ENCODE assay signal across 32 cellular contexts in the genomic region with DNA sequence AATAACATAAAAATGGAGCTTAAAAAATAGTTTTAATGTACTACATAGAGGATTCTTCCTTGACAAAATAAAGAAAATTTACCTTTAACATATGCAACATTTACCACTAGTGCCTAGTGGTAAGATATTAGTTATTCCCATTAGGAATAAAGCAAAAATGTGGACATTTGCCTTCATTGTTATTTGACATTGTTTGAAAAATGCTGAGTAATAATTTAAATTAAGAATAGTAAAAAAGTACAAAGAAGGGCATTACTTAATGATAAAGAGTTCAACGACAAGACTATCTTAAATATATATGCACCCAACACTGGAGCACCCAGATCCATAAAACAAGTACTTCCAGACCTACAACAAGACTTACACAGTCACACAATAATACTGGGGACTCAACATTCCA.
DNase-seq lines count a peak whose midpoint lies in the region; ATAC-seq, FAIRE-seq and TF ChIP-seq lines count a peak whose summit lies in the region.
"Had no signal": no experiment of that assay in that cellular context is flagged by ENCODE, and none has a peak within 500 bp of the region (broad histone marks: within the 10 kb centered on the region; RNA-seq: fewer than 3 reads in every experiment).

No MANE protein-coding gene starts in this region.

- TF ChIP-seq POLR2A in HepG2 (IDR thresholded peaks at IDR 0.05; ENCODE audit: insufficient read depth in 1 of 2, low read depth in 2 of 2, low read length in 2 of 2) (no peak), right lobe of liver (IDR thresholded peaks at IDR 0.05) (no peak), A549 (IDR thresholded peaks at IDR 0.05; ENCODE audit: low read length) (no peak), K562 (conservative IDR thresholded peaks at IDR 0.05) (no peak)

- no TSS peak for BruUV-seq in HepG2 (replicated peaks; lab: Mats Ljungman, UMichigan)
- no TSS peak for BruUV-seq in K562 (replicated peaks; lab: Mats Ljungman, UMichigan)

- H3K4me3 ChIP-seq in HepG2 (replicated peaks in 1 of 3; ENCODE audit: insufficient read depth in 1 of 3, low read depth in 2 of 3, low read length in 3 of 3) (no peak overlapping the region), right lobe of liver (no peak overlapping the region), A549 (no peak overlapping the region), K562 (no peak overlapping the region)
- H3K4me3 ChIP-seq: BLaER1; BLaER1 treated with 17β-estradiol and CSF1 and Interleukin-3, amounts not matched to agents 10 nM and 100 nM had no signal

- H3K27ac ChIP-seq in HepG2 (ENCODE audit: extremely low read length, insufficient read depth, low read length), result no peak overlapping the region
- H3K27ac ChIP-seq in right lobe of liver, result no peak overlapping the region
- no peak overlapping the region for H3K27ac ChIP-seq in A549
- H3K27ac ChIP-seq in K562 (ENCODE audit: extremely low read depth, low read depth, low read length), result no peak overlapping the region
- H3K27ac ChIP-seq: 22Rv1; BLaER1; BLaER1 treated with 17β-estradiol and CSF1 and Interleukin-3, amounts not matched to agents 10 nM and 100 nM; C4-2B had no signal

- no peak for ATAC-seq in HepG2
- no peak for ATAC-seq in right lobe of liver
- no peak for ATAC-seq in A549
- no peak for ATAC-seq in K562
- ATAC-seq: CD8-positive, alpha-beta T cell had no signal

- in situ Hi-C loops in HepG2 (cut with HindIII; ENCODE audit: extremely low pct_ligation_motif_present, low pct_unique_long_range_greater_than_20kb) (no loop called here), K562 (cut with MboI) (no loop called here)

- WGBS in HepG2 (ENCODE audit: low lambda C conversion rate), result 6% methylated on average over 1 of the region's 1 CpG
- WGBS in right lobe of liver (ENCODE audit: insufficient coverage, low coverage, low lambda C conversion rate, missing lambda C conversion rate), result 92% methylated on average over 1 of the region's 1 CpG
- 29% methylated on average over 1 of the region's 1 CpG for WGBS in A549 (ENCODE audit: missing lambda C conversion rate)
- 0% methylated on average over 1 of the region's 1 CpG for WGBS in K562 (ENCODE audit: insufficient coverage, low coverage, missing lambda C conversion rate)

- H3K79me2 ChIP-seq in HepG2 (ENCODE audit: insufficient read depth, low read length) (no peaks in the 10 kb centered on the region), K562 (ENCODE audit: control insufficient read depth, insufficient read depth, low read length) (no peaks in the 10 kb centered on the region)

- no peaks in the 10 kb centered on the region for H3K9me1 ChIP-seq in K562 (ENCODE audit: control insufficient read depth, insufficient read depth, low read length)

- no peaks in the 10 kb centered on the region for H4K20me1 ChIP-seq in HepG2 (ENCODE audit: insufficient read depth, low read length)
- H4K20me1 ChIP-seq in K562 (replicated peaks; ENCODE audit: control insufficient read depth, insufficient read depth, low read length), result no peaks in the 10 kb centered on the region
- H4K20me1 ChIP-seq: BLaER1; BLaER1 treated with 17β-estradiol and CSF1 and Interleukin-3, amounts not matched to agents 10 nM and 100 nM had no signal

- intact Hi-C loops in HepG2 (cut with micrococcal nuclease; ENCODE audit: unreplicated experiment) (no loop called here), right lobe of liver (cut with DNase I) (no loop called here), K562 (cut with micrococcal nuclease) (no loop called here)

- TF ChIP-seq EP300 in HepG2 (IDR thresholded peaks at IDR 0.05; ENCODE audit: low read depth in 2 of 2, low read length in 2 of 2) (no peak), HepG2 (CRISPR knock-in tag; IDR thresholded peaks at IDR 0.05; ENCODE audit: borderline replicate concordance) (no peak), A549 (IDR thresholded peaks at IDR 0.05) (no peak), K562 (IDR thresholded peaks at IDR 0.05; ENCODE audit: low read length) (no peak)

- no peak overlapping the region for H3K4me2 ChIP-seq in HepG2 (ENCODE audit: low read depth, low read length)
- no peak overlapping the region for H3K4me2 ChIP-seq in A549
- H3K4me2 ChIP-seq in K562 (ENCODE audit: insufficient read depth, low read length), result no peak overlapping the region
- H3K4me2 ChIP-seq: BLaER1; BLaER1 treated with 17β-estradiol and CSF1 and Interleukin-3, amounts not matched to agents 10 nM and 100 nM had no signal

- CTCF ChIA-PET in HepG2 (lab: Yijun Ruan, JAX; ENCODE audit: low intra/inter-chr PET ratio, low total read pairs) (no interaction called here), A549 (lab: Yijun Ruan, JAX) (interaction anchor here (2.2 kb wide), 1 partner anchor 34 kb away, joined by 6 read pairs; no protein-coding TSS in a partner anchor), K562 (lab: Yijun Ruan, JAX; ENCODE audit: low intra/inter-chr PET ratio) (no interaction called here)

- POLR2A ChIA-PET in HepG2 (lab: Yijun Ruan, JAX) (no interaction called here), A549 (lab: Yijun Ruan, JAX) (no interaction called here), K562 (lab: Yijun Ruan, JAX) (no interaction called here)

- H3K36me3 ChIP-seq in HepG2 (replicated peaks in 1 of 2; ENCODE audit: control insufficient read depth in 1 of 2, insufficient read depth in 2 of 2, low read length in 2 of 2) (no peaks in the 10 kb centered on the region), right lobe of liver (no peaks in the 10 kb centered on the region), K562 (ENCODE audit: control insufficient read depth, insufficient read depth, low read length) (no peaks in the 10 kb centered on the region)
- H3K36me3 ChIP-seq: BE2C; BLaER1; BLaER1 treated with 17β-estradiol and CSF1 and Interleukin-3, amounts not matched to agents 10 nM and 100 nM had no signal

- H2AFZ ChIP-seq in HepG2 (ENCODE audit: low read length) (no peak overlapping the region), K562 (ENCODE audit: low read depth, low read length) (no peak overlapping the region)

- H3K27me3 ChIP-seq in HepG2 (ENCODE audit: control insufficient read depth in 1 of 2, insufficient read depth in 2 of 2, low read length in 2 of 2), result peaks cover 0 to 7% of the 10 kb centered on the region in 2 experiments; a peak in 1 of 5 replicates
- H3K27me3 ChIP-seq in right lobe of liver, result no peaks in the 10 kb centered on the region
- peaks cover 10 to 18% of the 10 kb centered on the region in 2 experiments; a peak in 4 of 5 replicates for H3K27me3 ChIP-seq in K562 (ENCODE audit: control insufficient read depth in 2 of 2, insufficient read depth in 2 of 2, low read length in 2 of 2)
- H3K27me3 ChIP-seq: BLaER1; BLaER1 treated with 17β-estradiol and CSF1 and Interleukin-3, amounts not matched to agents 10 nM and 100 nM had no signal

- no peak overlapping the region for H3K9ac ChIP-seq in HepG2 (ENCODE audit: insufficient read depth, low read depth, low read length)
- H3K9ac ChIP-seq in K562 (ENCODE audit: insufficient read depth in 1 of 2, low read depth in 2 of 2, low read length in 2 of 2), result no peak overlapping the region
- H3K9ac ChIP-seq: BLaER1; BLaER1 treated with 17β-estradiol and CSF1 and Interleukin-3, amounts not matched to agents 10 nM and 100 nM had no signal

- H3K4me1 ChIP-seq in HepG2 (ENCODE audit: insufficient read depth, low read length) (no peaks in the 10 kb centered on the region), right lobe of liver (no peaks in the 10 kb centered on the region), A549 (no peaks in the 10 kb centered on the region), K562 (replicated peaks in 1 of 2; ENCODE audit: control insufficient read depth in 2 of 2, insufficient read depth in 2 of 2, low read length in 2 of 2) (no peaks in the 10 kb centered on the region)
- H3K4me1 ChIP-seq: BE2C; BLaER1; BLaER1 treated with 17β-estradiol and CSF1 and Interleukin-3, amounts not matched to agents 10 nM and 100 nM; Caco-2 had no signal

- DNase-seq in HepG2 (ENCODE audit: low spot score), result no peak
- DNase-seq in right lobe of liver, result no peak
- DNase-seq in A549 (ENCODE audit: low read depth in 1 of 2, low spot score in 1 of 2), result no peak
- DNase-seq in K562 (ENCODE audit: extremely low read depth in 1 of 4, low spot score in 3 of 4), result no peak
- DNase-seq in globus pallidus (ENCODE audit: low spot score), result no peak
- no peak for DNase-seq in Kasumi-1 (lab: John Stamatoyannopoulos, UW)
- DNase-seq: 8988T; ACHN; AML-193; BE2C; C1 segment of cervical spinal cord; Caco-2; Calu3; CD4-positive, alpha-beta memory T cell; CD4-positive, alpha-beta T cell; CD4-positive, CD25-positive, alpha-beta regulatory T cell; CD8-positive, alpha-beta memory T cell; CD8-positive, alpha-beta T cell; COR-L47; DMS 273 treated with DMSO at 0.1 percent for 48 hours; DMS153; DMS53; DMS79; DMS79 treated with DMSO at 0.1 percent for 48 hours; DND-41; EL had no signal

- TF ChIP-seq RAD21 in HepG2 (CRISPR knock-in tag; IDR thresholded peaks at IDR 0.05) (no peak), A549 (conservative IDR thresholded peaks at IDR 0.05 in 1 of 2, IDR thresholded peaks at IDR 0.05 in 1 of 2) (no peak), K562 (CRISPR knock-in tag; conservative IDR thresholded peaks at IDR 0.05 in 1 of 2, IDR thresholded peaks at IDR 0.05 in 1 of 2) (no peak)

- no peak for FAIRE-seq in HepG2 (lab: Jason Lieb, UNC)
- no peak for FAIRE-seq in A549 (lab: Jason Lieb, UNC)
- no peak for FAIRE-seq in K562 (lab: Jason Lieb, UNC)
- FAIRE-seq: A204.1, D721Med had no signal

- H3K9me3 ChIP-seq in HepG2 (ENCODE audit: low read length) (no peaks in the 10 kb centered on the region), right lobe of liver (no peaks in the 10 kb centered on the region), A549 (peaks cover 12% of the 10 kb centered on the region; the same call in 2 of the 3 replicates), K562 (replicated peaks; ENCODE audit: control insufficient read depth, insufficient read depth, low read depth, low read length) (no peaks in the 10 kb centered on the region)
- H3K9me3 ChIP-seq: BE2C, Caco-2 had no signal

- TF ChIP-seq CTCF in HepG2 (CRISPR knock-in tag; IDR thresholded peaks at IDR 0.05), result no peak
- TF ChIP-seq CTCF in right lobe of liver (IDR thresholded peaks at IDR 0.05), result no peak
- no peak for TF ChIP-seq CTCF in A549 (IDR thresholded peaks at IDR 0.05)
- no peak for TF ChIP-seq CTCF in K562 (IDR thresholded peaks at IDR 0.05 in 2 of 3, conservative IDR thresholded peaks at IDR 0.05 in 1 of 3; ENCODE audit: insufficient read depth in 2 of 3, low read depth in 1 of 3, low read length in 3 of 3)

TF ChIP-seq in HepG2, 621 proteins besides CTCF, POLR2A, EP300 and RAD21 (continues in another document):
- TF ChIP-seq MED1 (CRISPR knock-in tag; IDR thresholded peaks at IDR 0.05), result no peak
- 0 out of 2 replicates have a peak, but pooled peaks have one; percentile 14 for TF ChIP-seq MAFF (IDR thresholded peaks at IDR 0.05; ENCODE audit: low read depth, low read length)

TF ChIP-seq in A549, 52 proteins besides CTCF, POLR2A, EP300 and RAD21:
- TF ChIP-seq MAFK (IDR thresholded peaks at IDR 0.05; ENCODE audit: partially characterized antibody), result peak; percentile 46
- no peak for TF ChIP-seq RARB (CRISPR knock-in tag; IDR thresholded peaks at IDR 0.05)
TF ChIP-seq in A549: peak in this region for 1.

TF ChIP-seq in K562, 482 proteins besides CTCF, POLR2A, EP300 and RAD21:
- TF ChIP-seq MEF2A (IDR thresholded peaks at IDR 0.05; ENCODE audit: control insufficient read depth, low read depth, low read length) (no peak), ZNF316 (IDR thresholded peaks at IDR 0.05) (peak; percentile 71), GATA2 (CRISPR knock-in tag; IDR thresholded peaks at IDR 0.05) (no peak), C11orf30 (IDR thresholded peaks at IDR 0.05; ENCODE audit: low read depth) (peak; percentile 31; the same call in 1 of the 2 replicates)
TF ChIP-seq in K562: peak in this region for 2.

Comparison
In these comparisons a context has a peak if more than half of its experiments do, and no peak if none do; other contexts are left out.
1. Of the 241 proteins assayed by ChIP-seq in both HepG2 and K562: peak only in HepG2: MAFF; only in K562: none; in both: none; in neither: 239; mixed calls (peak in some experiments, not most) for 1.